ENCODE assay signal across 1 cellular context in genomic region chr16:1042776-1043349, GRCh38.
TF ChIP-seq lines count a peak whose summit lies in the region.

No MANE protein-coding gene starts in this region.

TF ChIP-seq in HepG2, 621 proteins besides CTCF, POLR2A, EP300 and RAD21:
- TF ChIP-seq DNMT3B (CRISPR knock-in tag; conservative IDR thresholded peaks at IDR 0.05) (no peak), MAFK (conservative IDR thresholded peaks at IDR 0.05 in 1 of 2, IDR thresholded peaks at IDR 0.05 in 1 of 2; ENCODE audit: low read length in 2 of 2) (peak; percentile 78 to 89), MAFF (IDR thresholded peaks at IDR 0.05; ENCODE audit: low read depth, low read length) (peak; percentile 84)
